Comparison of ENCODE assay signal across 8 cellular contexts in genomic region chr15:84638103-84638502, GRCh38. TPM values are rescaled to one million over a fixed set of nuclear protein-coding genes. Genes with fewer than 3 reads are reported as not detected.
DNase-seq lines count a peak whose midpoint lies in the region; ATAC-seq, FAIRE-seq and TF ChIP-seq lines count a peak whose summit lies in the region.
"Had no signal": no experiment of that assay in that cellular context is flagged by ENCODE, and none has a peak within 500 bp of the region (broad histone marks: within the 10 kb centered on the region; RNA-seq: fewer than 3 reads in every experiment).

No MANE protein-coding gene starts in this region.

- FAIRE-seq in GM18507 (lab: Jason Lieb, UNC), result peak; percentile 31

- H3K27ac ChIP-seq in MM.1S (ENCODE audit: low read length), result peak overlapping the region; percentile 3; the same call in 1 of the 2 replicates
- no peak overlapping the region for H3K27ac ChIP-seq in right lobe of liver
- H3K27ac ChIP-seq in heart left ventricle, result no peak overlapping the region

- H3K4me3 ChIP-seq in MM.1S (ENCODE audit: low read length) (no peak overlapping the region), astrocyte of the spinal cord (ENCODE audit: low read depth, low read length) (no peak overlapping the region), right lobe of liver (no peak overlapping the region), heart left ventricle (no peak overlapping the region)

- H3K27me3 ChIP-seq in MM.1S (replicated peaks; ENCODE audit: insufficient read depth, low read length) (no peaks in the 10 kb centered on the region), right lobe of liver (no peaks in the 10 kb centered on the region), heart left ventricle (no peaks in the 10 kb centered on the region)

- H3K4me2 ChIP-seq in MM.1S (ENCODE audit: low read depth, low read length), result no peak overlapping the region

- H3F3A ChIP-seq in MM.1S (ENCODE audit: insufficient read depth, low read length), result peaks cover 8% of the 10 kb centered on the region

- no peak overlapping the region for H3K9ac ChIP-seq in MM.1S (ENCODE audit: low read length)

- no peaks in the 10 kb centered on the region for H3K36me3 ChIP-seq in MM.1S (replicated peaks; ENCODE audit: insufficient read depth, low read length)
- peaks cover 0 to 49% (median 9%) of the 10 kb centered on the region in 4 donors for H3K36me3 ChIP-seq in right lobe of liver
- H3K36me3 ChIP-seq in heart left ventricle, result peaks cover 0 to 74% (median 71%) of the 10 kb centered on the region in 9 donors

- TF ChIP-seq CTCF in MM.1S (IDR thresholded peaks at IDR 0.05; ENCODE audit: low read length), result peak; percentile 38
- peak; percentile 10 for TF ChIP-seq CTCF in astrocyte of the spinal cord (IDR thresholded peaks at IDR 0.05; ENCODE audit: low read depth, low read length)
- TF ChIP-seq CTCF in right lobe of liver (IDR thresholded peaks at IDR 0.05), result peak; percentile 34 to 50 (median 38)
- TF ChIP-seq CTCF in heart left ventricle (IDR thresholded peaks at IDR 0.05), result peak in 2 of 12 donors; percentile 5 to 15

- H2AFZ ChIP-seq in MM.1S (ENCODE audit: low read length), result no peak overlapping the region

- TF ChIP-seq POLR2A in right lobe of liver (IDR thresholded peaks at IDR 0.05) (no peak), heart left ventricle (IDR thresholded peaks at IDR 0.05) (no peak)

- DNase-seq in GM18507 (ENCODE audit: extremely low spot score, insufficient read length, low read depth) (no peak), MM.1S (peak; percentile 45), astrocyte of the spinal cord (ENCODE audit: low read depth, low spot score) (no peak), right lobe of liver (no peak), heart left ventricle (no peak), retina (no peak), NCI-H1694 treated with DMSO at 0.1 percent for 48 hours (lab: John Stamatoyannopoulos, UW) (no peak)
- DNase-seq: cortex of kidney had no signal

- no peaks in the 10 kb centered on the region for H4K20me1 ChIP-seq in MM.1S (ENCODE audit: insufficient read depth, low read length)

- H3K9me3 ChIP-seq in MM.1S (replicated peaks; ENCODE audit: insufficient read depth, low read length) (no peaks in the 10 kb centered on the region), right lobe of liver (no peaks in the 10 kb centered on the region), heart left ventricle (no peaks in the 10 kb centered on the region)

- WGBS in right lobe of liver (ENCODE audit: insufficient coverage, low coverage, low lambda C conversion rate, missing lambda C conversion rate), result 51% methylated on average over 3 of the region's 3 CpGs
- 66 to 70% (median 69%) methylated on average over 3 of the region's 3 CpGs for WGBS in heart left ventricle, 4 donors

- in situ Hi-C loops in astrocyte of the spinal cord (cut with HindIII; ENCODE audit: low sequenced_read_pairs), result no loop called here

- intact Hi-C loops in right lobe of liver (cut with DNase I), result no loop called here
- intact Hi-C loops in heart left ventricle (cut with DNase I), result loop anchor here in 2 of 10 donors (2.0 to 5.0 kb wide), 2 partner anchors 36 to 37 kb away; partner anchors contain the start of gene ZSCAN2 (in 2 of the 2)

- H3K4me1 ChIP-seq in MM.1S (ENCODE audit: low read length) (peaks cover 13% of the 10 kb centered on the region), right lobe of liver (peaks cover 0 to 14% (median 0%) of the 10 kb centered on the region in 4 donors), heart left ventricle (peaks cover 0 to 32% (median 12%) of the 10 kb centered on the region in 12 donors)

- H3K79me2 ChIP-seq in MM.1S (ENCODE audit: low read length), result peaks cover 4% of the 10 kb centered on the region; the same call in 1 of the 2 replicates

- peak in 3 of 4 donors; percentile 22 to 53 (median 48) for ATAC-seq in right lobe of liver
- ATAC-seq in heart left ventricle, result no peak

- H3K9me2 ChIP-seq in MM.1S (replicated peaks; ENCODE audit: insufficient read depth, low read length), result no peaks in the 10 kb centered on the region

RNA-seq across cellular contexts. Expression of gene WDR73, which starts 16.0 kb away (rescaled TPM):
- total RNA-seq in right lobe of liver (10 to 100 TPM in 1 of 6 experiments, 1 to 10 TPM in 5; 6.3 to 11.1 (median 8.1) TPM), heart left ventricle (10 to 100 TPM in 8 of 9 donors, 1 to 10 TPM in 1; 8.7 to 22.2 (median 13.9) TPM)
- 10 to 100 TPM in 1 of 2 donors, 1 to 10 TPM in 1; 9.2 to 20.6 TPM for polyA plus RNA-seq in heart left ventricle

RNA-seq across cellular contexts. Expression of gene NMB, which starts 19.9 kb away (rescaled TPM):
- 1 to 10 TPM in 4 of 6 experiments, under 1 TPM in 2; 0.76 to 3.8 (median 1.7) TPM for total RNA-seq in right lobe of liver
- 1 to 10 TPM; 1.4 to 8.6 (median 2.8) TPM for total RNA-seq in heart left ventricle
- 1 to 10 TPM; 3.9 to 6.6 TPM for polyA plus RNA-seq in heart left ventricle

RNA-seq across cellular contexts. Expression of gene ZSCAN2, which starts 37.3 kb away (rescaled TPM):
- total RNA-seq in right lobe of liver (1 to 10 TPM; 4.5 to 8.7 (median 6.8) TPM), heart left ventricle (10 to 100 TPM in 1 of 9 donors, 1 to 10 TPM in 8; 4.6 to 10.6 (median 6.3) TPM)
- polyA plus RNA-seq in heart left ventricle, result 1 to 10 TPM; 4.3 to 4.5 TPM

Comparison
In these comparisons a context has a peak if more than half of its experiments do, and no peak if none do; other contexts are left out.
1. ATAC-seq: peak in right lobe of liver (3 of 4); none in heart left ventricle (0 of 4).